Comparison of ENCODE assay signal across 1 cellular context in the genomic region with DNA sequence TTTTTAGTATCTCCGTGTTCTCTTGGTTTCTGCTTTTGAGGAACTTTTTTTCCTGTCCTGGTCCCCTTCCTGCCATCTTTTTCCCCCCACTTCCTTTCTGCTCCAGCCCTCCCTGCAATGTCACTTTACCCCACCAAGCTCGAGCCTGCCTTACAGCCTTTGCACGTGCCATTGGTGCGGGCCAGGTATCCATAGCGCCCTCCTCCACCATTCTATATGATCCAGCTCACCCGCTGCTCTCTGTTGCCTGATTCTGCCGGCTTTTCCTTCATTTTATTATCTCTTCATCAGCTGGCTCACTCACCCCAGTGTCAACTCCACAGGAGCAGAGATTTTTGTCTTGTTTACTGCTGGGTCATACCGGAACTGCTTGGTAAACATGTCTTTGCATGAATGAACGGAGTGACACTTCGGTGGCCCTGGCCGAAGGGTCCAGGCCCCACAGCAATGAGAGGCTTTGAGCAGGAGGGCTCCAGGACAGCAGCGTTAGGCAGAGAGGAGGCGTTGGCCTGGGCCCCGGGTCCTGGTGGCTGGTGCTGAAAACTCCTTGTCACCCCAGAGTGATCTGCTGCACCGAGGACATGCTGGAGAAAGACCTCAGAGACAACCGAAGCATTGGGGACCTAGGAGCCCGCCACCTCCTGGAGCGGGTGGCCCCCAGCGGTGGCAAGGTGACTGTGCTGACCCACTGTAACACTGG.
TF ChIP-seq lines count a peak whose summit lies in the region.

No MANE protein-coding gene starts in this region.

TF ChIP-seq in GM12878, 131 proteins besides CTCF, POLR2A, EP300 and RAD21:
- TF ChIP-seq, protein P1, sequence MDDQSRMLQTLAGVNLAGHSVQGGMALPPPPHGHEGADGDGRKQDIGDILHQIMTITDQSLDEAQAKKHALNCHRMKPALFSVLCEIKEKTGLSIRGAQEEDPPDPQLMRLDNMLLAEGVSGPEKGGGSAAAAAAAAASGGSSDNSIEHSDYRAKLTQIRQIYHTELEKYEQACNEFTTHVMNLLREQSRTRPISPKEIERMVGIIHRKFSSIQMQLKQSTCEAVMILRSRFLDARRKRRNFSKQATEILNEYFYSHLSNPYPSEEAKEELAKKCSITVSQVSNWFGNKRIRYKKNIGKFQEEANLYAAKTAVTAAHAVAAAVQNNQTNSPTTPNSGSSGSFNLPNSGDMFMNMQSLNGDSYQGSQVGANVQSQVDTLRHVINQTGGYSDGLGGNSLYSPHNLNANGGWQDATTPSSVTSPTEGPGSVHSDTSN (IDR thresholded peaks at IDR 0.05; ENCODE audit: insufficient replicate concordance, low read depth, low read length), result no peak
- TF ChIP-seq CEBPB (IDR thresholded peaks at IDR 0.05; ENCODE audit: borderline replicate concordance in 1 of 2, low read depth in 2 of 2, low read length in 2 of 2) (no peak), CBFB (IDR thresholded peaks at IDR 0.05; ENCODE audit: low read depth) (no peak), MXI1 (IDR thresholded peaks at IDR 0.05; ENCODE audit: low read depth, low read length) (no peak), JUNB (IDR thresholded peaks at IDR 0.05) (no peak), JUND (IDR thresholded peaks at IDR 0.05; ENCODE audit: low read depth, low read length) (no peak), BHLHE40 (IDR thresholded peaks at IDR 0.05; ENCODE audit: borderline replicate concordance in 1 of 2, low read depth in 2 of 2, low read length in 1 of 2) (peak in 1 of 2 experiments; percentile 24; a peak in 1 of 4 replicates), ATF7 (IDR thresholded peaks at IDR 0.05; ENCODE audit: low read depth) (no peak), EED (IDR thresholded peaks at IDR 0.05; ENCODE audit: low read depth) (no peak), MTA2 (IDR thresholded peaks at IDR 0.05; ENCODE audit: low read depth) (no peak), ZNF207 (IDR thresholded peaks at IDR 0.05; ENCODE audit: borderline replicate concordance) (no peak)
- TF ChIP-seq, protein P2, sequence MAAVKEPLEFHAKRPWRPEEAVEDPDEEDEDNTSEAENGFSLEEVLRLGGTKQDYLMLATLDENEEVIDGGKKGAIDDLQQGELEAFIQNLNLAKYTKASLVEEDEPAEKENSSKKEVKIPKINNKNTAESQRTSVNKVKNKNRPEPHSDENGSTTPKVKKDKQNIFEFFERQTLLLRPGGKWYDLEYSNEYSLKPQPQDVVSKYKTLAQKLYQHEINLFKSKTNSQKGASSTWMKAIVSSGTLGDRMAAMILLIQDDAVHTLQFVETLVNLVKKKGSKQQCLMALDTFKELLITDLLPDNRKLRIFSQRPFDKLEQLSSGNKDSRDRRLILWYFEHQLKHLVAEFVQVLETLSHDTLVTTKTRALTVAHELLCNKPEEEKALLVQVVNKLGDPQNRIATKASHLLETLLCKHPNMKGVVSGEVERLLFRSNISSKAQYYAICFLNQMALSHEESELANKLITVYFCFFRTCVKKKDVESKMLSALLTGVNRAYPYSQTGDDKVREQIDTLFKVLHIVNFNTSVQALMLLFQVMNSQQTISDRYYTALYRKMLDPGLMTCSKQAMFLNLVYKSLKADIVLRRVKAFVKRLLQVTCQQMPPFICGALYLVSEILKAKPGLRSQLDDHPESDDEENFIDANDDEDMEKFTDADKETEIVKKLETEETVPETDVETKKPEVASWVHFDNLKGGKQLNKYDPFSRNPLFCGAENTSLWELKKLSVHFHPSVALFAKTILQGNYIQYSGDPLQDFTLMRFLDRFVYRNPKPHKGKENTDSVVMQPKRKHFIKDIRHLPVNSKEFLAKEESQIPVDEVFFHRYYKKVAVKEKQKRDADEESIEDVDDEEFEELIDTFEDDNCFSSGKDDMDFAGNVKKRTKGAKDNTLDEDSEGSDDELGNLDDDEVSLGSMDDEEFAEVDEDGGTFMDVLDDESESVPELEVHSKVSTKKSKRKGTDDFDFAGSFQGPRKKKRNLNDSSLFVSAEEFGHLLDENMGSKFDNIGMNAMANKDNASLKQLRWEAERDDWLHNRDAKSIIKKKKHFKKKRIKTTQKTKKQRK (IDR thresholded peaks at IDR 0.05; ENCODE audit: low read depth, low read length), result no peak
- TF ChIP-seq, protein P3, sequence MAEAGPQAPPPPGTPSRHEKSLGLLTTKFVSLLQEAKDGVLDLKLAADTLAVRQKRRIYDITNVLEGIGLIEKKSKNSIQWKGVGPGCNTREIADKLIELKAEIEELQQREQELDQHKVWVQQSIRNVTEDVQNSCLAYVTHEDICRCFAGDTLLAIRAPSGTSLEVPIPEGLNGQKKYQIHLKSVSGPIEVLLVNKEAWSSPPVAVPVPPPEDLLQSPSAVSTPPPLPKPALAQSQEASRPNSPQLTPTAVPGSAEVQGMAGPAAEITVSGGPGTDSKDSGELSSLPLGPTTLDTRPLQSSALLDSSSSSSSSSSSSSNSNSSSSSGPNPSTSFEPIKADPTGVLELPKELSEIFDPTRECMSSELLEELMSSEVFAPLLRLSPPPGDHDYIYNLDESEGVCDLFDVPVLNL (IDR thresholded peaks at IDR 0.05; ENCODE audit: low read depth, low read length), result no peak
- TF ChIP-seq, protein P4, sequence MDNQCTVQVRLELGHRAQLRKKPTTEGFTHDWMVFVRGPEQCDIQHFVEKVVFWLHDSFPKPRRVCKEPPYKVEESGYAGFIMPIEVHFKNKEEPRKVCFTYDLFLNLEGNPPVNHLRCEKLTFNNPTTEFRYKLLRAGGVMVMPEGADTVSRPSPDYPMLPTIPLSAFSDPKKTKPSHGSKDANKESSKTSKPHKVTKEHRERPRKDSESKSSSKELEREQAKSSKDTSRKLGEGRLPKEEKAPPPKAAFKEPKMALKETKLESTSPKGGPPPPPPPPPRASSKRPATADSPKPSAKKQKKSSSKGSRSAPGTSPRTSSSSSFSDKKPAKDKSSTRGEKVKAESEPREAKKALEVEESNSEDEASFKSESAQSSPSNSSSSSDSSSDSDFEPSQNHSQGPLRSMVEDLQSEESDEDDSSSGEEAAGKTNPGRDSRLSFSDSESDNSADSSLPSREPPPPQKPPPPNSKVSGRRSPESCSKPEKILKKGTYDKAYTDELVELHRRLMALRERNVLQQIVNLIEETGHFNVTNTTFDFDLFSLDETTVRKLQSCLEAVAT (IDR thresholded peaks at IDR 0.05), result 0 out of 2 replicates have a peak, but pooled peaks have one; percentile 53
- TF ChIP-seq, protein P5, sequence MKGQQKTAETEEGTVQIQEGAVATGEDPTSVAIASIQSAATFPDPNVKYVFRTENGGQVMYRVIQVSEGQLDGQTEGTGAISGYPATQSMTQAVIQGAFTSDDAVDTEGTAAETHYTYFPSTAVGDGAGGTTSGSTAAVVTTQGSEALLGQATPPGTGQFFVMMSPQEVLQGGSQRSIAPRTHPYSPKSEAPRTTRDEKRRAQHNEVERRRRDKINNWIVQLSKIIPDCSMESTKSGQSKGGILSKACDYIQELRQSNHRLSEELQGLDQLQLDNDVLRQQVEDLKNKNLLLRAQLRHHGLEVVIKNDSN (IDR thresholded peaks at IDR 0.05; ENCODE audit: borderline replicate concordance, extremely low read length, insufficient read depth, low read depth, low read length), result no peak
- TF ChIP-seq, protein P6, sequence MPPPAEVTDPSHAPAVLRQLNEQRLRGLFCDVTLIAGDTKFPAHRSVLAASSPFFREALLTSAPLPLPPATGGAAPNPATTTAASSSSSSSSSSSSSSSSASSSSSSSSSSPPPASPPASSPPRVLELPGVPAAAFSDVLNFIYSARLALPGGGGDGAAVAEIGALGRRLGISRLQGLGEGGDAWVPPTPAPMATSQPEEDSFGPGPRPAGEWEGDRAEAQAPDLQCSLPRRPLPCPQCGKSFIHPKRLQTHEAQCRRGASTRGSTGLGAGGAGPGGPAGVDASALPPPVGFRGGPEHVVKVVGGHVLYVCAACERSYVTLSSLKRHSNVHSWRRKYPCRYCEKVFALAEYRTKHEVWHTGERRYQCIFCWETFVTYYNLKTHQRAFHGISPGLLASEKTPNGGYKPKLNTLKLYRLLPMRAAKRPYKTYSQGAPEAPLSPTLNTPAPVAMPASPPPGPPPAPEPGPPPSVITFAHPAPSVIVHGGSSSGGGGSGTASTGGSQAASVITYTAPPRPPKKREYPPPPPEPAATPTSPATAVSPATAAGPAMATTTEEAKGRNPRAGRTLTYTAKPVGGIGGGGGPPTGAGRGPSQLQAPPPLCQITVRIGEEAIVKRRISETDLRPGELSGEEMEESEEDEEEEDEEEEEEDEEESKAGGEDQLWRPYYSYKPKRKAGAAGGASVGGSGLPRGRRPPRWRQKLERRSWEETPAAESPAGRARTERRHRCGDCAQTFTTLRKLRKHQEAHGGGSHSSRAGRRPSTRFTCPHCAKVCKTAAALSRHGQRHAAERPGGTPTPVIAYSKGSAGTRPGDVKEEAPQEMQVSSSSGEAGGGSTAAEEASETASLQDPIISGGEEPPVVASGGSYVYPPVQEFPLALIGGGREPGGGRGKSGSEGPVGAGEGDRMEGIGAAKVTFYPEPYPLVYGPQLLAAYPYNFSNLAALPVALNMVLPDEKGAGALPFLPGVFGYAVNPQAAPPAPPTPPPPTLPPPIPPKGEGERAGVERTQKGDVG (CRISPR knock-in tag; IDR thresholded peaks at IDR 0.05), result no peak
TF ChIP-seq in GM12878: peak in this region for 2.
